In genomic region chr10:95791425-95791979, GRCh38 we compare ENCODE assay signal across 17 cellular contexts. TPM values are rescaled to one million over a fixed set of nuclear protein-coding genes. Genes with fewer than 3 reads are reported as not detected.
DNase-seq lines count a peak whose midpoint lies in the region; ATAC-seq, FAIRE-seq and TF ChIP-seq lines count a peak whose summit lies in the region.
"Had no signal": no experiment of that assay in that cellular context is flagged by ENCODE, and none has a peak within 500 bp of the region (broad histone marks: within the 10 kb centered on the region; RNA-seq: fewer than 3 reads in every experiment).

No MANE protein-coding gene starts in this region.

- H3K9me3 Mint-ChIP-seq in activated CD8-positive, alpha-beta T cell treated with anti-CD3 and anti-CD28 coated beads for 36 hours, result no peaks in the 10 kb centered on the region

- peak overlapping the region; percentile 0 for H3K27ac Mint-ChIP-seq in activated CD8-positive, alpha-beta T cell treated with anti-CD3 and anti-CD28 coated beads for 36 hours

- no peak for TF ChIP-seq CTCF in activated CD8-positive, alpha-beta T cell treated with anti-CD3 and anti-CD28 coated beads for 36 hours (IDR thresholded peaks at IDR 0.05)
- TF ChIP-seq CTCF in neutrophil (IDR thresholded peaks at IDR 0.05) (no peak), kidney (IDR thresholded peaks at IDR 0.05; ENCODE audit: borderline replicate concordance, extremely low read depth, insufficient read depth) (no peak), BE2C (IDR thresholded peaks at IDR 0.05; ENCODE audit: low read depth, low read length) (no peak)

- POLR2A ChIA-PET in activated CD8-positive, alpha-beta T cell treated with anti-CD3 and anti-CD28 coated beads for 36 hours (lab: Charles Lee), result no interaction called here

- peak; percentile 26 for ATAC-seq in GM18502 (IDR thresholded peaks at IDR 0.05; ENCODE audit: poor library complexity, unreplicated experiment)
- no peak for ATAC-seq in activated CD8-positive, alpha-beta T cell treated with anti-CD3 and anti-CD28 coated beads for 36 hours

- H3K27ac ChIP-seq in neutrophil (peak overlapping the region; percentile 78), kidney (ENCODE audit: low read depth in 2 of 2, low read length in 2 of 2) (no peak overlapping the region)
- H3K27ac ChIP-seq: SJCRH30 had no signal

- peaks cover 23% of the 10 kb centered on the region for H3K4me1 Mint-ChIP-seq in activated CD8-positive, alpha-beta T cell treated with anti-CD3 and anti-CD28 coated beads for 36 hours (ENCODE audit: low read depth)

- H3K4me3 Mint-ChIP-seq in activated CD8-positive, alpha-beta T cell treated with anti-CD3 and anti-CD28 coated beads for 36 hours, result no peak overlapping the region

- CTCF ChIA-PET in activated CD8-positive, alpha-beta T cell treated with anti-CD3 and anti-CD28 coated beads for 36 hours (lab: Charles Lee), result interaction anchor here (3.5 kb wide), 1 partner anchor 98 kb away, joined by 11 read pairs; the partner anchor contains the start of gene TCTN3

- H3K27me3 Mint-ChIP-seq in activated CD8-positive, alpha-beta T cell treated with anti-CD3 and anti-CD28 coated beads for 36 hours, result peaks cover 2% of the 10 kb centered on the region

- H3K9me3 ChIP-seq in neutrophil (no peaks in the 10 kb centered on the region), kidney (ENCODE audit: control insufficient read depth in 1 of 2, low read length in 2 of 2) (no peaks in the 10 kb centered on the region), BE2C (no peaks in the 10 kb centered on the region)
- H3K9me3 ChIP-seq: SJCRH30, thoracic aorta had no signal

- peak; percentile 96 for FAIRE-seq in GM19239 (lab: Jason Lieb, UNC)
- FAIRE-seq in kidney (lab: Jason Lieb, UNC), result no peak
- FAIRE-seq: endometrium, frontal cortex had no signal

- no peak overlapping the region for H3K9ac ChIP-seq in kidney (ENCODE audit: low read length in 2 of 2)

- H3K4me1 ChIP-seq in neutrophil (ENCODE audit: control insufficient read depth in 1 of 2, insufficient read depth in 1 of 2, low read depth in 1 of 2, low read length in 1 of 2), result peaks cover 63 to 71% of the 10 kb centered on the region in 2 experiments
- no peaks in the 10 kb centered on the region for H3K4me1 ChIP-seq in kidney (ENCODE audit: control insufficient read depth in 1 of 2, insufficient read depth in 1 of 2, low read depth in 1 of 2, low read length in 2 of 2)
- no peaks in the 10 kb centered on the region for H3K4me1 ChIP-seq in BE2C
- H3K4me1 ChIP-seq: SJCRH30 had no signal

- H3K36me3 Mint-ChIP-seq in activated CD8-positive, alpha-beta T cell treated with anti-CD3 and anti-CD28 coated beads for 36 hours (ENCODE audit: low read depth), result no peaks in the 10 kb centered on the region

- no peak for DNase-seq in GM19239 (ENCODE audit: insufficient read length, low spot score)
- DNase-seq in activated CD8-positive, alpha-beta T cell treated with anti-CD3 and anti-CD28 coated beads for 36 hours, result no peak
- no peak for DNase-seq in NCI-H82 treated with DMSO at 0.1 percent for 48 hours (lab: John Stamatoyannopoulos, UW; ENCODE audit: unreplicated experiment)
- DNase-seq in kidney, result no peak
- no peak for DNase-seq in BE2C
- no peak for DNase-seq in OCI-M2 (lab: John Stamatoyannopoulos, UW; ENCODE audit: unreplicated experiment)
- DNase-seq: anterior cingulate cortex, C1 segment of cervical spinal cord, DND-41, mesendoderm, NCI-H1436, SJCRH30 had no signal

- H3K27me3 ChIP-seq in neutrophil, result no peaks in the 10 kb centered on the region
- H3K27me3 ChIP-seq in BE2C, result no peaks in the 10 kb centered on the region
- H3K27me3 ChIP-seq: SJCRH30 had no signal

- intact Hi-C loops in activated CD8-positive, alpha-beta T cell treated with anti-CD3 and anti-CD28 coated beads for 36 hours (cut with micrococcal nuclease), result no loop called here
- intact Hi-C loops in kidney (cut with DNase I), result no loop called here

- H3K4me3 ChIP-seq in neutrophil (ENCODE audit: low read depth in 1 of 2, low read length in 1 of 2), result no peak overlapping the region
- H3K4me3 ChIP-seq in kidney (ENCODE audit: low read length in 2 of 2), result no peak overlapping the region
- H3K4me3 ChIP-seq in BE2C (ENCODE audit: low read depth, low read length), result no peak overlapping the region
- H3K4me3 ChIP-seq: SJCRH30, thoracic aorta had no signal

- peaks cover 5% of the 10 kb centered on the region for H3K36me3 ChIP-seq in neutrophil
- H3K36me3 ChIP-seq in kidney (ENCODE audit: control insufficient read depth in 1 of 2, insufficient read depth in 2 of 2, low read length in 2 of 2), result no peaks in the 10 kb centered on the region
- no peaks in the 10 kb centered on the region for H3K36me3 ChIP-seq in BE2C
- H3K36me3 ChIP-seq: SJCRH30, thoracic aorta had no signal

RNA-seq across cellular contexts. Expression of gene ENTPD1, which starts 35.5 kb away (rescaled TPM):
- total RNA-seq in activated CD8-positive, alpha-beta T cell treated with anti-CD3 and anti-CD28 coated beads for 36 hours, result 1 to 10 TPM; 4.4 to 4.6 TPM
- total RNA-seq in kidney, result 36.6 TPM
- 5.2 TPM for polyA plus RNA-seq in kidney (ENCODE audit: insufficient read depth, low read depth, low replicate concordance)
- 3.8 TPM for polyA plus RNA-seq in BE2C (2012; ENCODE audit: insufficient read depth, insufficient read length, low read depth)
